ENCODE assay signal across 22 cellular contexts in genomic region chr11:66262696-66263095, GRCh38. TPM values are rescaled to one million over a fixed set of nuclear protein-coding genes. Genes with fewer than 3 reads are reported as not detected.
DNase-seq lines count a peak whose midpoint lies in the region; ATAC-seq, FAIRE-seq and TF ChIP-seq lines count a peak whose summit lies in the region.
"Had no signal": no experiment of that assay in that cellular context is flagged by ENCODE, and none has a peak within 500 bp of the region (broad histone marks: within the 10 kb centered on the region; RNA-seq: fewer than 3 reads in every experiment).

No MANE protein-coding gene starts in this region.

- CTCF ChIA-PET in RWPE1 (lab: Yijun Ruan, JAX) = no interaction called here

- no peak overlapping the region for H4K8ac ChIP-seq in trophoblast cell (ENCODE audit: low read depth, low read length)
- H4K8ac ChIP-seq in mesendoderm (ENCODE audit: low read depth, low read length) = no peak overlapping the region

- H4K91ac ChIP-seq in trophoblast cell (ENCODE audit: low read depth, low read length) = no peak overlapping the region

- no peak overlapping the region for H4K5ac ChIP-seq in mesendoderm (ENCODE audit: low read length)

- FAIRE-seq in GM12892 (lab: Jason Lieb, UNC) = no peak
- FAIRE-seq: G401.6, H1 had no signal

- no peak overlapping the region for H4K12ac ChIP-seq in trophoblast cell (ENCODE audit: low read depth, low read length)

- TF ChIP-seq CTCF in RWPE1 (conservative IDR thresholded peaks at IDR 0.05; ENCODE audit: low read depth) = no peak

- no CpG with 5 or more reads among the region's 12 CpGs for WGBS in trophoblast cell (ENCODE audit: extremely low coverage, insufficient coverage, insufficient read length)
- no CpG with 5 or more reads among the region's 12 CpGs for WGBS in mesendoderm (ENCODE audit: extremely low coverage, insufficient coverage, low lambda C conversion rate)

- H3K36me3 ChIP-seq in trophoblast cell (ENCODE audit: control insufficient read depth in 1 of 2, insufficient read depth in 2 of 2, low read length in 2 of 2) = peaks cover 68 to 70% of the 10 kb centered on the region in 2 experiments
- peaks cover 16% of the 10 kb centered on the region for H3K36me3 ChIP-seq in mesendoderm (ENCODE audit: control insufficient read depth, insufficient read depth, low read length)

- H3K4me2 ChIP-seq in trophoblast cell (ENCODE audit: low read length) = no peak overlapping the region
- H3K4me2 ChIP-seq in mesendoderm (ENCODE audit: low read length) = no peak overlapping the region
- H3K4me2 ChIP-seq: SK-N-SH had no signal

- H3K4me1 ChIP-seq in trophoblast cell (ENCODE audit: control insufficient read depth in 1 of 2, insufficient read depth in 2 of 2, low read length in 2 of 2) = peaks cover 4 to 5% of the 10 kb centered on the region in 2 experiments
- peaks cover 2% of the 10 kb centered on the region for H3K4me1 ChIP-seq in mesendoderm (ENCODE audit: control insufficient read depth, low read depth, low read length)

- H2AFZ ChIP-seq in trophoblast cell (ENCODE audit: insufficient read depth, low read length, poor library complexity) = no peak overlapping the region

- H2BK120ac ChIP-seq in trophoblast cell (ENCODE audit: insufficient read depth, low read length, poor library complexity) (no peak overlapping the region), mesendoderm (ENCODE audit: low read depth, low read length) (no peak overlapping the region)

- H3K9me3 ChIP-seq in trophoblast cell (ENCODE audit: insufficient read depth, low read depth, low read length) = no peaks in the 10 kb centered on the region
- H3K9me3 ChIP-seq: SK-N-SH had no signal

- no peak overlapping the region for H2BK12ac ChIP-seq in trophoblast cell (ENCODE audit: low read length)

- DNase-seq in GM12892 (ENCODE audit: insufficient read length) (no peak), RWPE1 (ENCODE audit: low spot score) (no peak), trophoblast cell (no peak), mesendoderm (no peak)
- DNase-seq: C1 segment of cervical spinal cord, COR-L47, HCEC 1CT, NCI-H1048, NCI-H1417, NCI-H1694, NCI-H2029 treated with DMSO at 0.1 percent for 48 hours, NCI-H226, NCI-H510A, NCI-H69, SK-N-SH, SW 1271 had no signal

- H3K4ac ChIP-seq in trophoblast cell (ENCODE audit: low read depth, low read length) = no peak overlapping the region
- H3K4ac ChIP-seq in mesendoderm (ENCODE audit: low read depth, low read length) = no peak overlapping the region

- H2BK15ac ChIP-seq in mesendoderm (replicated peaks; ENCODE audit: low read depth) = no peak overlapping the region

- peak overlapping the region; percentile 11; the same call in 1 of the 2 replicates for H3K27ac ChIP-seq in RWPE1
- no peak overlapping the region for H3K27ac ChIP-seq in trophoblast cell (ENCODE audit: low read depth, low read length)
- no peak overlapping the region for H3K27ac ChIP-seq in mesendoderm (ENCODE audit: low read depth, low read length)

- H3K4me3 ChIP-seq in trophoblast cell (ENCODE audit: low read depth, low read length) (peak overlapping the region; percentile 20), mesendoderm (ENCODE audit: low read length) (no peak overlapping the region)

- H2BK5ac ChIP-seq in trophoblast cell (ENCODE audit: low read depth, low read length, poor library complexity) (no peak overlapping the region), mesendoderm (ENCODE audit: low read length) (no peak overlapping the region)

- H3K56ac ChIP-seq in mesendoderm (ENCODE audit: low read length) = no peak overlapping the region

- 0 out of 2 replicates have a peak, but pooled peaks have one; percentile 8 for TF ChIP-seq POLR2A in GM12892 (IDR thresholded peaks at IDR 0.05; ENCODE audit: low read depth, low read length)

- no peak overlapping the region for H3K23ac ChIP-seq in trophoblast cell (ENCODE audit: low read length)
- H3K23ac ChIP-seq in mesendoderm (ENCODE audit: low read length) = no peak overlapping the region

- H3K27me3 ChIP-seq in trophoblast cell (ENCODE audit: insufficient read depth, low read length) (no peaks in the 10 kb centered on the region), mesendoderm (ENCODE audit: insufficient read depth, low read length, poor library complexity) (no peaks in the 10 kb centered on the region)

- H3K9ac ChIP-seq in trophoblast cell (ENCODE audit: low read length) (no peak overlapping the region), mesendoderm (ENCODE audit: low read length) (no peak overlapping the region)
- H3K9ac ChIP-seq: SK-N-SH had no signal

- H3K79me1 ChIP-seq in trophoblast cell (ENCODE audit: low read length) (peaks cover 10% of the 10 kb centered on the region), mesendoderm (ENCODE audit: low read length) (peaks cover 13% of the 10 kb centered on the region)

- H3K18ac ChIP-seq in trophoblast cell (ENCODE audit: low read length) (no peak overlapping the region), mesendoderm (ENCODE audit: low read length) (no peak overlapping the region)

- no peak for ATAC-seq in GM18867 (IDR thresholded peaks at IDR 0.05; ENCODE audit: unreplicated experiment)
- ATAC-seq: Panc1 had no signal

- H2AK5ac ChIP-seq in trophoblast cell (ENCODE audit: low read length) (no peak overlapping the region), mesendoderm (ENCODE audit: low read length) (no peak overlapping the region)

- H3K79me2 ChIP-seq in trophoblast cell (ENCODE audit: control insufficient read depth, insufficient read depth, low read length, poor library complexity) (peaks cover 7% of the 10 kb centered on the region), mesendoderm (ENCODE audit: control insufficient read depth, insufficient read depth, low read length) (peaks cover 1% of the 10 kb centered on the region)

- no peak overlapping the region for H3K14ac ChIP-seq in trophoblast cell (ENCODE audit: low read length)

- POLR2A ChIA-PET in RWPE1 (lab: Yijun Ruan, JAX; ENCODE audit: low non-redundant PET) = no interaction called here

RNA-seq across cellular contexts. Expression of gene KLC2, which starts 5.2 kb away (rescaled TPM):
- 8.6 TPM for polyA plus RNA-seq in GM12892 (2012; ENCODE audit: missing spikeins)
- polyA plus RNA-seq in trophoblast cell (2013) = 28.2 and 28.4 TPM in 2 replicates
- polyA plus RNA-seq in mesendoderm (2013, experiment 1 of 2) = 24.9 TPM
- polyA plus RNA-seq in mesendoderm (2013, experiment 2 of 2) = 23.1 TPM

RNA-seq across cellular contexts. Expression of gene RAB1B, which starts 5.7 kb away (rescaled TPM):
- polyA plus RNA-seq in GM12892 (2012; ENCODE audit: missing spikeins) = 58.2 TPM
- polyA plus RNA-seq in trophoblast cell (2013) = 160 and 162 TPM in 2 replicates
- polyA plus RNA-seq in mesendoderm (2013, experiment 1 of 2) = 110 TPM
- 109 TPM for polyA plus RNA-seq in mesendoderm (2013, experiment 2 of 2)

RNA-seq across cellular contexts. Expression of gene CNIH2, which starts 15.3 kb away (rescaled TPM):
- polyA plus RNA-seq in GM12892 (2012; ENCODE audit: missing spikeins) = 0.47 TPM
- 4.7 and 5.3 TPM in 2 replicates for polyA plus RNA-seq in trophoblast cell (2013)
- 7.9 TPM for polyA plus RNA-seq in mesendoderm (2013, experiment 1 of 2)
- 7.0 TPM for polyA plus RNA-seq in mesendoderm (2013, experiment 2 of 2)
- polyA plus RNA-seq: CD4-positive, alpha-beta memory T cell; IgD-negative memory B cell had no signal

RNA-seq across cellular contexts. Expression of gene YIF1A, which starts 26.2 kb away (rescaled TPM):
- polyA plus RNA-seq in GM12892 (2012; ENCODE audit: missing spikeins) = 25.8 TPM
- 225 and 238 TPM in 2 replicates for polyA plus RNA-seq in trophoblast cell (2013)
- polyA plus RNA-seq in mesendoderm (2013, experiment 1 of 2) = 142 TPM
- 138 TPM for polyA plus RNA-seq in mesendoderm (2013, experiment 2 of 2)

RNA-seq across cellular contexts. Expression of gene TMEM151A, which starts 29.0 kb away (rescaled TPM):
- not detected for polyA plus RNA-seq in GM12892 (2012; ENCODE audit: missing spikeins)
- polyA plus RNA-seq in trophoblast cell (2013) = 0.10 and 0.12 TPM in 2 replicates
- polyA plus RNA-seq in mesendoderm (2013, experiment 1 of 2) = 0.27 TPM
- polyA plus RNA-seq in mesendoderm (2013, experiment 2 of 2) = 0.21 TPM
- polyA plus RNA-seq: CD4-positive, alpha-beta memory T cell; IgD-negative memory B cell had no signal
